In genomic region chr16:58222532-58223316, GRCh38 we compare ENCODE assay signal across 1 cellular context.
TF ChIP-seq lines count a peak whose summit lies in the region.

No MANE protein-coding gene starts in this region.

TF ChIP-seq in H1, 55 proteins besides CTCF, POLR2A, EP300 and RAD21:
- TF ChIP-seq SIRT6 (IDR thresholded peaks at IDR 0.05; ENCODE audit: low read length), result no peak
- TF ChIP-seq JUND (IDR thresholded peaks at IDR 0.05; ENCODE audit: low read length), result peak; percentile 59; the same call in 1 of the 2 replicates
